16 cellular contexts compared by ENCODE assay signal in genomic region chr13:27199691-27200090, GRCh38. TPM values are rescaled to one million over a fixed set of nuclear protein-coding genes. Genes with fewer than 3 reads are reported as not detected.
DNase-seq lines count a peak whose midpoint lies in the region; ATAC-seq and TF ChIP-seq lines count a peak whose summit lies in the region.
"Had no signal": no experiment of that assay in that cellular context is flagged by ENCODE, and none has a peak within 500 bp of the region (broad histone marks: within the 10 kb centered on the region; RNA-seq: fewer than 3 reads in every experiment).

No MANE protein-coding gene starts in this region.

- H2AFZ ChIP-seq in PC-3 (ENCODE audit: low read length): no peak overlapping the region

- CTCF ChIA-PET in PC-3 (lab: Charles Lee): no interaction called here

- peaks cover 38% of the 10 kb centered on the region for H3K4me1 ChIP-seq in PC-3 (ENCODE audit: insufficient read depth, low read length)
- H3K4me1 ChIP-seq: BLaER1 had no signal

- H3K4me1 Mint-ChIP-seq in activated T-helper 17 cell treated with anti-CD3 and anti-CD28 coated beads, Interleukin-2, amount 50 U/mL, for 72 hours: peaks cover 17% of the 10 kb centered on the region
- H3K4me1 Mint-ChIP-seq: CD14-positive monocyte; CD4-positive, alpha-beta memory T cell had no signal

- ATAC-seq in PC-3 (no peak), GM18520 (IDR thresholded peaks at IDR 0.05; ENCODE audit: unreplicated experiment) (no peak)
- ATAC-seq in activated T-helper 17 cell treated with anti-CD3 and anti-CD28 coated beads, Interleukin-2, amount 50 U/mL, for 72 hours (replicated peaks): no peak

- no peaks in the 10 kb centered on the region for H3K9me3 Mint-ChIP-seq in activated T-helper 17 cell treated with anti-CD3 and anti-CD28 coated beads, Interleukin-2, amount 50 U/mL, for 72 hours
- H3K9me3 Mint-ChIP-seq: H9 had no signal

- no peaks in the 10 kb centered on the region for H3K9me3 ChIP-seq in PC-3 (ENCODE audit: low read length)
- H3K9me3 ChIP-seq: BLaER1 had no signal

- no peaks in the 10 kb centered on the region for H3K27me3 ChIP-seq in PC-3 (ENCODE audit: low read length)
- H3K27me3 ChIP-seq: BLaER1 had no signal

- no peaks in the 10 kb centered on the region for H3K36me3 Mint-ChIP-seq in activated T-helper 17 cell treated with anti-CD3 and anti-CD28 coated beads, Interleukin-2, amount 50 U/mL, for 72 hours (ENCODE audit: low read depth)
- H3K36me3 Mint-ChIP-seq: CD14-positive monocyte had no signal

- TF ChIP-seq CTCF in PC-3 (conservative IDR thresholded peaks at IDR 0.05; ENCODE audit: low read depth, low read length) (no peak), GM20000 (IDR thresholded peaks at IDR 0.05; ENCODE audit: extremely low read depth, missing control alignments) (no peak)

- H3K27ac Mint-ChIP-seq in activated T-helper 17 cell treated with anti-CD3 and anti-CD28 coated beads, Interleukin-2, amount 50 U/mL, for 72 hours: peak overlapping the region; percentile 37
- H3K27ac Mint-ChIP-seq: CD14-positive monocyte; CD4-positive, alpha-beta memory T cell; H9 had no signal

- no peak overlapping the region for H3K4me3 ChIP-seq in PC-3 (ENCODE audit: low read length)
- H3K4me3 ChIP-seq: BLaER1 had no signal

- H3K27me3 Mint-ChIP-seq in activated T-helper 17 cell treated with anti-CD3 and anti-CD28 coated beads, Interleukin-2, amount 50 U/mL, for 72 hours: peaks cover 9% of the 10 kb centered on the region

- H3K27ac ChIP-seq in PC-3 (ENCODE audit: low read length): no peak overlapping the region
- H3K27ac ChIP-seq: BLaER1, HL-60 had no signal

- no peak overlapping the region for H3K4me3 Mint-ChIP-seq in activated T-helper 17 cell treated with anti-CD3 and anti-CD28 coated beads, Interleukin-2, amount 50 U/mL, for 72 hours
- H3K4me3 Mint-ChIP-seq: CD14-positive monocyte; CD4-positive, alpha-beta memory T cell; H9 had no signal

- peaks cover 3% of the 10 kb centered on the region for H3F3A ChIP-seq in PC-3 (ENCODE audit: low read length, unreplicated experiment)

- BruUV-seq in PC-3 (replicated peaks; lab: Mats Ljungman, UMichigan): no TSS peak

- 0 out of 2 replicates have a peak overlapping the region, but pooled peaks have one; percentile 11 for H3K4me2 ChIP-seq in PC-3 (ENCODE audit: low read length)
- H3K4me2 ChIP-seq: BLaER1 had no signal

- peak; percentile 10 for DNase-seq in NCI-H146 (lab: John Stamatoyannopoulos, UW)
- DNase-seq in NCI-H146 treated with DMSO at 0.1 percent for 48 hours (lab: John Stamatoyannopoulos, UW; ENCODE audit: unreplicated experiment): no peak
- DNase-seq in PC-3: no peak
- DNase-seq in hippocampal formation (lab: John Stamatoyannopoulos, UW): no peak
- no peak for DNase-seq in GM20000 (ENCODE audit: low spot score)
- DNase-seq: 8988T; CD4-positive, alpha-beta memory T cell; DMS153; DMS79; GDM1; H9 had no signal

- no peak overlapping the region for H3K9ac ChIP-seq in PC-3 (ENCODE audit: low read length)
- H3K9ac ChIP-seq: BLaER1 had no signal

- no peaks in the 10 kb centered on the region for H4K20me1 ChIP-seq in PC-3 (ENCODE audit: low read length)
- H4K20me1 ChIP-seq: BLaER1 had no signal

- no peaks in the 10 kb centered on the region for H3K9me2 ChIP-seq in PC-3 (replicated peaks; ENCODE audit: low read length)

- H3K36me3 ChIP-seq in PC-3 (ENCODE audit: low read depth, low read length): no peaks in the 10 kb centered on the region
- H3K36me3 ChIP-seq: BLaER1 had no signal

- no peaks in the 10 kb centered on the region for H3K79me2 ChIP-seq in PC-3 (ENCODE audit: low read length)

- POLR2A ChIA-PET in PC-3 (lab: Charles Lee; ENCODE audit: unreplicated experiment): no interaction called here

- intact Hi-C loops in PC-3 (cut with micrococcal nuclease): loop anchor here (5.0 kb wide), 1 partner anchor 32 kb away; no protein-coding TSS in a partner anchor

RNA-seq across cellular contexts. Expression of gene USP12, which starts 28.1 kb away (rescaled TPM):
- total RNA-seq in PC-3 (2014; rRNA removed): 24.2 and 28.7 TPM in 2 replicates
- 10 to 100 TPM; 65.6 to 77.2 TPM for total RNA-seq in activated T-helper 17 cell treated with anti-CD3 and anti-CD28 coated beads, Interleukin-2, amount 50 U/mL, for 72 hours

RNA-seq across cellular contexts. Expression of gene RPL21, which starts 51.7 kb away (rescaled TPM):
- total RNA-seq in PC-3 (2014; rRNA removed): 380 and 552 TPM in 2 replicates
- total RNA-seq in activated T-helper 17 cell treated with anti-CD3 and anti-CD28 coated beads, Interleukin-2, amount 50 U/mL, for 72 hours: 1,000 to 10,000 TPM; 1,350 to 1,709 TPM
